In genomic region chr14:55317503-55317902, GRCh38 we compare ENCODE assay signal across 27 cellular contexts. TPM values are rescaled to one million over a fixed set of nuclear protein-coding genes. Genes with fewer than 3 reads are reported as not detected.
DNase-seq lines count a peak whose midpoint lies in the region; ATAC-seq, FAIRE-seq and TF ChIP-seq lines count a peak whose summit lies in the region.
"Had no signal": no experiment of that assay in that cellular context is flagged by ENCODE, and none has a peak within 500 bp of the region (broad histone marks: within the 10 kb centered on the region; RNA-seq: fewer than 3 reads in every experiment).

No MANE protein-coding gene starts in this region.

- no peak for FAIRE-seq in HepG2 (lab: Jason Lieb, UNC)
- FAIRE-seq: A204.1, bronchial epithelial cell, urothelium cell line had no signal

- no peak for TF ChIP-seq CTCF in HepG2 (CRISPR knock-in tag; IDR thresholded peaks at IDR 0.05)
- no peak for TF ChIP-seq CTCF in right lobe of liver (IDR thresholded peaks at IDR 0.05)
- TF ChIP-seq CTCF in vagina (IDR thresholded peaks at IDR 0.05): no peak
- no peak for TF ChIP-seq CTCF in adrenal gland (IDR thresholded peaks at IDR 0.05)

- peaks cover 0 to 11% of the 10 kb centered on the region in 2 experiments; a peak in 1 of 5 replicates for H3K36me3 ChIP-seq in HepG2 (replicated peaks in 1 of 2; ENCODE audit: control insufficient read depth in 1 of 2, insufficient read depth in 2 of 2, low read length in 2 of 2)
- H3K36me3 ChIP-seq in right lobe of liver: peaks cover 0 to 3% (median 0%) of the 10 kb centered on the region in 4 donors
- H3K36me3 ChIP-seq in mucosa of rectum (ENCODE audit: control insufficient read depth in 2 of 2, insufficient read depth in 2 of 2, low read length in 2 of 2): peaks cover 3 to 8% of the 10 kb centered on the region in 2 donors
- peaks cover 0 to 1% of the 10 kb centered on the region in 2 donors for H3K36me3 ChIP-seq in vagina
- H3K36me3 ChIP-seq in adrenal gland (replicated peaks in 1 of 2): no peaks in the 10 kb centered on the region
- H3K36me3 ChIP-seq: lower lobe of right lung had no signal

- H3K9me3 ChIP-seq in HepG2 (ENCODE audit: low read length) (peaks cover 8% of the 10 kb centered on the region), right lobe of liver (no peaks in the 10 kb centered on the region), mucosa of rectum (ENCODE audit: control insufficient read depth in 2 of 2, low read length in 2 of 2) (peaks cover 5% of the 10 kb centered on the region in 2 donors), vagina (peaks cover 4% of the 10 kb centered on the region), adrenal gland (replicated peaks in 1 of 3) (peaks cover 0 to 6% (median 0%) of the 10 kb centered on the region in 3 donors)

- no peak overlapping the region for H3K4me3 ChIP-seq in HepG2 (replicated peaks in 1 of 3; ENCODE audit: insufficient read depth in 1 of 3, low read depth in 2 of 3, low read length in 3 of 3)
- H3K4me3 ChIP-seq in right lobe of liver: no peak overlapping the region
- peak overlapping the region in 1 of 2 donors; percentile 55 for H3K4me3 ChIP-seq in mucosa of rectum (ENCODE audit: low read length in 2 of 2)
- H3K4me3 ChIP-seq in vagina: no peak overlapping the region
- H3K4me3 ChIP-seq in adrenal gland: no peak overlapping the region
- H3K4me3 ChIP-seq: lower lobe of right lung, SJCRH30 had no signal

- ATAC-seq in HepG2: no peak
- ATAC-seq in right lobe of liver: no peak
- ATAC-seq: esophagus mucosa; lower lobe of right lung; natural killer cell treated with Interleukin-12 subunit alpha and Interleukin-12 subunit beta and Interleukin-15 and Interleukin-18, amount 100 ng/mL, for 72 hours; T-cell had no signal

- DNase-seq in HepG2 (ENCODE audit: low spot score) (no peak), right lobe of liver (no peak), caudate nucleus (lab: John Stamatoyannopoulos, UW) (no peak), vagina (ENCODE audit: extremely low spot score in 2 of 2) (no peak), DMS153 treated with DMSO at 0.1 percent for 48 hours (lab: John Stamatoyannopoulos, UW; ENCODE audit: unreplicated experiment) (no peak), NCI-H2171 (lab: John Stamatoyannopoulos, UW) (no peak), adrenal gland (no peak)
- DNase-seq: activated gamma-delta T cell; activated naive CD8-positive, alpha-beta T cell treated with anti-CD3 and anti-CD28 coated beads for 36 hours; activated T-cell treated with anti-CD3 and anti-CD28 coated beads, Interleukin-2, amount 50 U/mL, for 24 hours; aorta; CD4-positive, CD25-positive, alpha-beta regulatory T cell; foreskin fibroblast; lower lobe of right lung; NCI-H1436; NCI-H2107; RPMI8226; SJCRH30; stimulated activated naive CD4-positive, alpha-beta T cell treated with Interleukin-2 at 50 U/mL for 16 hours; T-cell had no signal

- no peaks in the 10 kb centered on the region for H3K4me1 ChIP-seq in HepG2 (ENCODE audit: insufficient read depth, low read length)
- H3K4me1 ChIP-seq in right lobe of liver: no peaks in the 10 kb centered on the region
- H3K4me1 ChIP-seq in mucosa of rectum (ENCODE audit: control insufficient read depth in 2 of 2, insufficient read depth in 2 of 2, low read length in 2 of 2): peaks cover 8 to 34% of the 10 kb centered on the region in 2 donors
- H3K4me1 ChIP-seq in vagina: peaks cover 21% of the 10 kb centered on the region
- no peaks in the 10 kb centered on the region for H3K4me1 ChIP-seq in adrenal gland (replicated peaks in 1 of 2)
- H3K4me1 ChIP-seq: lower lobe of right lung, SJCRH30 had no signal

- no peak for TF ChIP-seq EP300 in HepG2 (IDR thresholded peaks at IDR 0.05; ENCODE audit: low read depth in 2 of 2, low read length in 2 of 2)
- no peak for TF ChIP-seq EP300 in HepG2 (CRISPR knock-in tag; IDR thresholded peaks at IDR 0.05; ENCODE audit: borderline replicate concordance)

- no peak overlapping the region for H2AFZ ChIP-seq in HepG2 (ENCODE audit: low read length)

- no peaks in the 10 kb centered on the region for H3K27me3 ChIP-seq in HepG2 (ENCODE audit: control insufficient read depth in 1 of 2, insufficient read depth in 2 of 2, low read length in 2 of 2)
- no peaks in the 10 kb centered on the region for H3K27me3 ChIP-seq in right lobe of liver
- no peaks in the 10 kb centered on the region for H3K27me3 ChIP-seq in mucosa of rectum (ENCODE audit: control insufficient read depth in 2 of 2, insufficient read depth in 2 of 2, low read length in 2 of 2)
- H3K27me3 ChIP-seq in vagina: no peaks in the 10 kb centered on the region
- H3K27me3 ChIP-seq in adrenal gland: no peaks in the 10 kb centered on the region
- H3K27me3 ChIP-seq: SJCRH30 had no signal

- CTCF ChIA-PET in HepG2 (lab: Yijun Ruan, JAX; ENCODE audit: low intra/inter-chr PET ratio, low total read pairs): no interaction called here

- TF ChIP-seq RAD21 in HepG2 (CRISPR knock-in tag; IDR thresholded peaks at IDR 0.05): no peak

- BruUV-seq in HepG2 (replicated peaks; lab: Mats Ljungman, UMichigan): no TSS peak

- H3K4me2 ChIP-seq in HepG2 (ENCODE audit: low read depth, low read length): no peak overlapping the region
- H3K4me2 ChIP-seq: KMS-11 had no signal

- H3K79me2 ChIP-seq in HepG2 (ENCODE audit: insufficient read depth, low read length): peaks cover 5% of the 10 kb centered on the region

- H3K9ac ChIP-seq in HepG2 (ENCODE audit: insufficient read depth, low read depth, low read length) (no peak overlapping the region), mucosa of rectum (ENCODE audit: low read depth in 1 of 2, low read length in 2 of 2) (peak overlapping the region; percentile 5 to 24)
- H3K9ac ChIP-seq: KMS-11 had no signal

- intact Hi-C loops in HepG2 (cut with micrococcal nuclease; ENCODE audit: unreplicated experiment): no loop called here
- intact Hi-C loops in right lobe of liver (cut with DNase I): no loop called here
- intact Hi-C loops in vagina (cut with DNase I): no loop called here
- intact Hi-C loops in adrenal gland (cut with DNase I): no loop called here

- POLR2A ChIA-PET in HepG2 (lab: Yijun Ruan, JAX): no interaction called here

- TF ChIP-seq POLR2A in HepG2 (IDR thresholded peaks at IDR 0.05; ENCODE audit: insufficient read depth in 1 of 2, low read depth in 2 of 2, low read length in 2 of 2) (no peak), right lobe of liver (IDR thresholded peaks at IDR 0.05) (no peak), vagina (IDR thresholded peaks at IDR 0.05) (no peak), adrenal gland (IDR thresholded peaks at IDR 0.05) (no peak)

- in situ Hi-C loops in HepG2 (cut with HindIII; ENCODE audit: extremely low pct_ligation_motif_present, low pct_unique_long_range_greater_than_20kb): no loop called here

- H4K20me1 ChIP-seq in HepG2 (ENCODE audit: insufficient read depth, low read length): no peaks in the 10 kb centered on the region

- H3K27ac ChIP-seq in HepG2 (ENCODE audit: extremely low read length, insufficient read depth, low read length) (no peak overlapping the region), right lobe of liver (no peak overlapping the region), caudate nucleus (ENCODE audit: low read depth, low read length) (peak overlapping the region; percentile 44), mucosa of rectum (ENCODE audit: low read depth in 2 of 2, low read length in 2 of 2) (peak overlapping the region; percentile 85 to 86), vagina (peak overlapping the region; percentile 57), adrenal gland (no peak overlapping the region)
- H3K27ac ChIP-seq: KMS-11, lower lobe of right lung, SJCRH30 had no signal

- WGBS in HepG2 (ENCODE audit: low lambda C conversion rate): 93% methylated on average over 3 of the region's 3 CpGs
- 100% methylated on average over 3 of the region's 3 CpGs for WGBS in right lobe of liver (ENCODE audit: insufficient coverage, low coverage, low lambda C conversion rate, missing lambda C conversion rate)
- WGBS in adrenal gland, 4 donors: 88 to 97% (median 95%) methylated on average over 3 of the region's 3 CpGs

TF ChIP-seq in HepG2, 621 proteins besides CTCF, POLR2A, EP300 and RAD21:
- TF ChIP-seq MAFF (IDR thresholded peaks at IDR 0.05; ENCODE audit: low read depth, low read length) (peak; percentile 61), MAFK (conservative IDR thresholded peaks at IDR 0.05 in 1 of 2, IDR thresholded peaks at IDR 0.05 in 1 of 2; ENCODE audit: low read length in 2 of 2) (peak; percentile 57 to 69), FOSL1 (CRISPR knock-in tag; IDR thresholded peaks at IDR 0.05; ENCODE audit: borderline replicate concordance) (no peak)

RNA-seq across cellular contexts. Expression of gene FBXO34, which starts 46.3 kb away (rescaled TPM):
- total RNA-seq in HepG2 (2016; rRNA removed; fragmentation: Illumina TruSeq; extraction: Trizol): 13.5 and 15.5 TPM in 2 replicates
- total RNA-seq in HepG2 (2016; cell fraction: cytosol; rRNA removed; fragmentation: Illumina TruSeq; extraction: Trizol; ENCODE audit: low read depth): 4.1 and 4.6 TPM in 2 replicates
- 14.5 and 15.0 TPM in 2 replicates for total RNA-seq in HepG2 (2016; cell fraction: insoluble cytoplasmic fraction; rRNA removed; fragmentation: Illumina TruSeq; extraction: Trizol)
- 9.3 and 11.9 TPM in 2 replicates for total RNA-seq in HepG2 (2016; cell fraction: membrane; rRNA removed; fragmentation: Illumina TruSeq; extraction: Trizol)
- total RNA-seq in HepG2 (2016; cell fraction: nucleus; rRNA removed; fragmentation: Illumina TruSeq; extraction: Trizol): 15.3 and 15.4 TPM in 2 replicates
- 8.8 and 9.1 TPM in 2 replicates for polyA plus RNA-seq in HepG2 (2011; rRNA removed)
- 6.9 and 8.0 TPM in 2 replicates for polyA plus RNA-seq in HepG2 (2011; cell fraction: cytosol; rRNA removed)
- polyA plus RNA-seq in HepG2 (2011; cell fraction: nucleus; rRNA removed): 14.1 and 14.5 TPM in 2 replicates
- 9.1 and 10.9 TPM in 2 replicates for polyA plus RNA-seq in HepG2 (2012)
- 2.1 and 2.3 TPM in 2 replicates for polyA plus RNA-seq in HepG2 (2016; cell fraction: cytosol; fragmentation: Illumina TruSeq; extraction: Trizol; ENCODE audit: low read depth)
- polyA plus RNA-seq in HepG2 (2016; cell fraction: insoluble cytoplasmic fraction; fragmentation: Illumina TruSeq; extraction: Trizol; ENCODE audit: low read depth): 11.8 and 12.3 TPM in 2 replicates
- 3.6 and 3.8 TPM in 2 replicates for polyA plus RNA-seq in HepG2 (2016; cell fraction: membrane; fragmentation: Illumina TruSeq; extraction: Trizol; ENCODE audit: low read depth)
- 10.8 and 13.7 TPM in 2 replicates for polyA plus RNA-seq in HepG2 (2016; cell fraction: nucleus; fragmentation: Illumina TruSeq; extraction: Trizol; ENCODE audit: insufficient read depth, low read depth)
- 10.8 and 17.6 TPM in 2 replicates for polyA minus RNA-seq in HepG2 (2011; rRNA and poly(A)+ RNA removed; ENCODE audit: low replicate concordance)
- 7.3 and 7.5 TPM in 2 replicates for polyA minus RNA-seq in HepG2 (2011; cell fraction: cytosol; rRNA and poly(A)+ RNA removed)
- polyA minus RNA-seq in HepG2 (2011; cell fraction: nucleus; rRNA and poly(A)+ RNA removed): 30.0 and 34.3 TPM in 2 replicates
- total RNA-seq in right lobe of liver: 10 to 100 TPM in 1 of 6 experiments, 1 to 10 TPM in 5; 6.2 to 10.3 (median 8.7) TPM
- 24.6 TPM for total RNA-seq in vagina
- 10 to 100 TPM; 12.7 to 31.0 (median 20.5) TPM for total RNA-seq in adrenal gland
- polyA plus RNA-seq in adrenal gland: 10 to 100 TPM in 1 of 3 donors, 1 to 10 TPM in 2; 5.9 to 16.3 (median 6.6) TPM

Comparison
In these comparisons a context has a peak if more than half of its experiments do, and no peak if none do; other contexts are left out.
1. H3K27ac ChIP-seq: peak in caudate nucleus (single experiment), mucosa of rectum (2 of 2) and vagina (single experiment); none in HepG2 (single experiment), right lobe of liver (0 of 3) and adrenal gland (0 of 5).